Comparison of ENCODE assay signal across 14 cellular contexts in the genomic region with DNA sequence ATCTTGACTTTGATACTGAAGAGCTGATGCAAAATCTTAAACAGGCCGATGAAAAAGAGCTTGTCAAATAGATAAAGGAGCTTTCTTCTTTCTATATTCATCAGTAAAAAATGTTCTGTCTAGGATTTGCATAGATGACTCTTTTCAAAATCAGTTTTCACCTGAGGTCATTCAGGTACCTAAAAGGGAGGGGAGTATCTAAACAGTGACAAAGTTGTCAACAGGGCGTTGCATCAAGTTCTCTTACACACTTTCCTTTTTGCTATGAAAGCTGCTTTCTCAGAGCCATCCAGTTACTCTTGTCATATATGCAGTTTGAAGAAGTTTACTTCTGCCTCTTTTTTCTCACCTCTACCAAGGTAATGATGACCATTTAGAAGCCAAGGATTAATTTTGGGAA.
DNase-seq lines count a peak whose midpoint lies in the region; ATAC-seq, FAIRE-seq and TF ChIP-seq lines count a peak whose summit lies in the region.
"Had no signal": no experiment of that assay in that cellular context is flagged by ENCODE, and none has a peak within 500 bp of the region (broad histone marks: within the 10 kb centered on the region; RNA-seq: fewer than 3 reads in every experiment).

No MANE protein-coding gene starts in this region.

- no peaks in the 10 kb centered on the region for H3K9me2 ChIP-seq in PC-3 (replicated peaks; ENCODE audit: low read length)

- no peak overlapping the region for H3K9ac ChIP-seq in PC-3 (ENCODE audit: low read length)

- H3K36me3 ChIP-seq in gastroesophageal sphincter: no peaks in the 10 kb centered on the region
- no peaks in the 10 kb centered on the region for H3K36me3 ChIP-seq in PC-3 (ENCODE audit: low read depth, low read length)
- no peaks in the 10 kb centered on the region for H3K36me3 ChIP-seq in ovary

- H3K27ac ChIP-seq in gastroesophageal sphincter (peak overlapping the region in 3 of 4 donors; percentile 47 to 54 (median 48)), PC-3 (ENCODE audit: low read length) (no peak overlapping the region), ovary (no peak overlapping the region)

- intact Hi-C loops in PC-3 (cut with micrococcal nuclease) (no loop called here), ovary (cut with DNase I) (no loop called here)

- TF ChIP-seq CTCF in gastroesophageal sphincter (IDR thresholded peaks at IDR 0.05) (no peak), PC-3 (conservative IDR thresholded peaks at IDR 0.05; ENCODE audit: low read depth, low read length) (no peak), ovary (IDR thresholded peaks at IDR 0.05) (no peak)

- H2AFZ ChIP-seq in PC-3 (ENCODE audit: low read length): no peak overlapping the region

- H3K4me1 ChIP-seq in gastroesophageal sphincter (peaks cover 10 to 52% (median 22%) of the 10 kb centered on the region in 3 donors), PC-3 (ENCODE audit: insufficient read depth, low read length) (peaks cover 27% of the 10 kb centered on the region), ovary (ENCODE audit: insufficient read depth) (peaks cover 5% of the 10 kb centered on the region)

- no peak for TF ChIP-seq POLR2A in GM12892 (IDR thresholded peaks at IDR 0.05; ENCODE audit: low read depth, low read length)
- TF ChIP-seq POLR2A in gastroesophageal sphincter (IDR thresholded peaks at IDR 0.05): no peak
- no peak for TF ChIP-seq POLR2A in ovary (IDR thresholded peaks at IDR 0.05)

- WGBS in gastroesophageal sphincter (ENCODE audit: low coverage in 1 of 2), 2 donors: 57 to 76% methylated on average over 2 of the region's 2 CpGs
- WGBS in ovary, 3 donors: 89 to 91% (median 90%) methylated on average over 2 of the region's 2 CpGs

- DNase-seq in GM12892 (ENCODE audit: insufficient read length) (no peak), GM19239 (ENCODE audit: insufficient read length, low spot score) (no peak), AG08395 (ENCODE audit: low spot score) (no peak), PC-3 (no peak), ovary (no peak)
- DNase-seq: anterior cingulate cortex, H9, hypothalamus, NCI-H1092 treated with DMSO at 0.1 percent for 48 hours, NCI-H82, right cardiac atrium had no signal

- H3F3A ChIP-seq in PC-3 (ENCODE audit: low read length, unreplicated experiment): no peaks in the 10 kb centered on the region

- 0 out of 2 replicates have a peak, but pooled peaks cover 6% of the 10 kb centered on the region for H4K20me1 ChIP-seq in PC-3 (ENCODE audit: low read length)

- no TSS peak for BruUV-seq in PC-3 (replicated peaks; lab: Mats Ljungman, UMichigan)

- H3K9me3 ChIP-seq in gastroesophageal sphincter: no peaks in the 10 kb centered on the region
- no peaks in the 10 kb centered on the region for H3K9me3 ChIP-seq in PC-3 (ENCODE audit: low read length)
- H3K9me3 ChIP-seq in ovary: no peaks in the 10 kb centered on the region

- CTCF ChIA-PET in PC-3 (lab: Charles Lee): no interaction called here

- H3K4me2 ChIP-seq in PC-3 (ENCODE audit: low read length): no peak overlapping the region

- POLR2A ChIA-PET in PC-3 (lab: Charles Lee; ENCODE audit: unreplicated experiment): interaction anchor here (0.5 kb wide), 1 partner anchor 60 kb away, joined by 4 read pairs; a partner anchor contains a TSS

- H3K79me2 ChIP-seq in PC-3 (ENCODE audit: low read length): peaks cover 45% of the 10 kb centered on the region

- no peak for TF ChIP-seq EP300 in gastroesophageal sphincter (IDR thresholded peaks at IDR 0.05)
- TF ChIP-seq EP300 in ovary (IDR thresholded peaks at IDR 0.05): no peak

- no peak overlapping the region for H3K4me3 ChIP-seq in gastroesophageal sphincter
- no peak overlapping the region for H3K4me3 ChIP-seq in PC-3 (ENCODE audit: low read length)
- H3K4me3 ChIP-seq in ovary: no peak overlapping the region

- peak; percentile 21 for FAIRE-seq in GM12892 (lab: Jason Lieb, UNC)
- FAIRE-seq in GM19239 (lab: Jason Lieb, UNC): peak; percentile 89

- H3K27me3 ChIP-seq in gastroesophageal sphincter (no peaks in the 10 kb centered on the region), PC-3 (ENCODE audit: low read length) (no peaks in the 10 kb centered on the region), ovary (no peaks in the 10 kb centered on the region)

- ATAC-seq in HG03354 (IDR thresholded peaks at IDR 0.05; ENCODE audit: poor library complexity, severe bottlenecking, unreplicated experiment) (peak; percentile 60), gastroesophageal sphincter (no peak), PC-3 (no peak), GM19397 (IDR thresholded peaks at IDR 0.05; ENCODE audit: unreplicated experiment) (no peak)
- ATAC-seq: right cardiac atrium had no signal

Comparison
In these comparisons a context has a peak if more than half of its experiments do, and no peak if none do; other contexts are left out.
1. H3K27ac ChIP-seq: peak in gastroesophageal sphincter (3 of 4); none in PC-3 (single experiment) and ovary (0 of 2).